Comparison of ENCODE assay signal across 8 cellular contexts in genomic region chr2:64311948-64312621, GRCh38.
DNase-seq lines count a peak whose midpoint lies in the region; ATAC-seq, FAIRE-seq and TF ChIP-seq lines count a peak whose summit lies in the region.

No MANE protein-coding gene starts in this region.

- FAIRE-seq in small intestine (lab: Jason Lieb, UNC) = no peak

- 20 to 36% (median 34%) methylated on average over 13 of the region's 13 CpGs for WGBS in small intestine, 3 donors

- no peaks in the 10 kb centered on the region for H3K27me3 ChIP-seq in breast epithelium
- no peaks in the 10 kb centered on the region for H3K27me3 ChIP-seq in small intestine (ENCODE audit: control insufficient read depth in 2 of 2, insufficient read depth in 2 of 2, low read length in 2 of 2)

- intact Hi-C loops in breast epithelium (cut with DNase I; ENCODE audit: low total_unique reads) = no loop called here

- H3K27ac ChIP-seq in breast epithelium (peak overlapping the region; percentile 85 to 93), small intestine (ENCODE audit: low read depth in 1 of 2, low read length in 1 of 2) (peak overlapping the region in 1 of 2 donors; percentile 27)

- no peak for TF ChIP-seq POLR2A in breast epithelium (IDR thresholded peaks at IDR 0.05)

- H3K36me3 ChIP-seq in breast epithelium = no peaks in the 10 kb centered on the region
- H3K36me3 ChIP-seq in small intestine (ENCODE audit: control insufficient read depth in 2 of 2, insufficient read depth in 2 of 2, low read length in 2 of 2) = no peaks in the 10 kb centered on the region

- H3K9me3 ChIP-seq in breast epithelium = no peaks in the 10 kb centered on the region
- no peaks in the 10 kb centered on the region for H3K9me3 ChIP-seq in small intestine (ENCODE audit: control insufficient read depth, low read depth)

- DNase-seq in Daoy (ENCODE audit: low read depth) (peak; percentile 77), NCI-H2171 (lab: John Stamatoyannopoulos, UW) (peak; percentile 13), breast epithelium (ENCODE audit: low spot score in 2 of 2) (peak; percentile 81 to 95), islet precursor cell (peak; percentile 91), small intestine (peak; percentile 83)

- peak; percentile 54 to 80 (median 69) for TF ChIP-seq CTCF in breast epithelium (IDR thresholded peaks at IDR 0.05)

- H3K4me1 ChIP-seq in breast epithelium = no peaks in the 10 kb centered on the region
- H3K4me1 ChIP-seq in small intestine (ENCODE audit: control insufficient read depth in 2 of 2, insufficient read depth in 1 of 2, low read depth in 1 of 2, low read length in 1 of 2) = no peaks in the 10 kb centered on the region

- H3K4me3 ChIP-seq in breast epithelium = peak overlapping the region in 2 of 3 donors; percentile 11 to 55
- H3K4me3 ChIP-seq in small intestine (ENCODE audit: low read depth in 1 of 2, low read length in 2 of 2) = no peak overlapping the region

- ATAC-seq in HG03280 (IDR thresholded peaks at IDR 0.05; ENCODE audit: unreplicated experiment) (no peak), HG03175 (IDR thresholded peaks at IDR 0.05; ENCODE audit: unreplicated experiment) (no peak), HG03045 (IDR thresholded peaks at IDR 0.05; ENCODE audit: unreplicated experiment) (no peak)

Comparison
In these comparisons a context has a peak if more than half of its experiments do, and no peak if none do; other contexts are left out.
1. DNase-seq: peak in every context shown above with its lines; median percentile 91 in islet precursor cell; 88 in breast epithelium; 83 in small intestine; 77 in Daoy; 13 in NCI-H2171.
2. H3K4me3 ChIP-seq: peak in breast epithelium (2 of 3); none in small intestine (0 of 2).